Comparison of ENCODE assay signal across 30 cellular contexts in genomic region chr2:59961733-59962132, GRCh38.
"Had no signal": no experiment of that assay in that cellular context is flagged by ENCODE, and none has a peak within 500 bp of the region (broad histone marks: within the 10 kb centered on the region; RNA-seq: fewer than 3 reads in every experiment).

No MANE protein-coding gene starts in this region.

- H3K4me1 Mint-ChIP-seq: central memory CD8-positive, alpha-beta T cell; neural crest cell had no signal

- H3K9me3 ChIP-seq: colonic mucosa, gastrocnemius medialis, neutrophil, right atrium auricular region, testis, tibial artery, upper lobe of left lung, uterus had no signal

- H3K4me3 Mint-ChIP-seq: central memory CD8-positive, alpha-beta T cell; dendritic cell treated with granulocyte-macrophage colony-stimulating factor and Interleukin-4, amounts not matched to agents 40 ng/mL and 50 ng/mL, for 4 days; natural killer cell treated with Interleukin-12 subunit alpha and Interleukin-12 subunit beta and Interleukin-15 and Interleukin-18, amount 100 ng/mL, for 72 hours; neural crest cell; stimulated activated memory B cell treated with anti-CD40 and anti-IgM and Interleukin-4, amounts not matched to agents 10 μg/mL and 1 μg/mL and 100 μg/mL, for 72 hours had no signal

- DNase-seq: colonic mucosa; effector memory CD4-positive, alpha-beta T cell; foreskin fibroblast; gastrocnemius medialis; head of caudate nucleus; mammary epithelial cell; mesendoderm; stimulated activated CD4-positive, alpha-beta T cell treated with anti-CD3 and anti-CD28 coated beads, Interleukin-2, amount 100 ng/mL, for 24 hours; stimulated activated CD4-positive, alpha-beta T cell treated with anti-CD3 and anti-CD28 coated beads, Interleukin-4, amount 100 ng/mL, for 24 hours; stimulated activated naive CD8-positive, alpha-beta T cell treated with anti-CD3 and anti-CD28 coated beads, Interleukin-15, Interleukin-2, amounts not matched to agents 100 U/mL and 50 U/mL, for 24 hours; substantia nigra; testis; tibial artery; uterus had no signal

- ATAC-seq: esophagus mucosa; gastrocnemius medialis; left lobe of liver; natural killer cell treated with Interleukin-12 subunit alpha and Interleukin-12 subunit beta and Interleukin-15 and Interleukin-18, amount 100 ng/mL, for 72 hours; sciatic nerve; stimulated activated memory B cell treated with anti-CD40 and anti-IgM and Interleukin-4, amounts not matched to agents 10 μg/mL and 1 μg/mL and 100 μg/mL, for 72 hours; stimulated activated naive CD8-positive, alpha-beta T cell treated with anti-CD3 and anti-CD28 coated beads, Interleukin-15, Interleukin-2, amounts not matched to agents 100 U/mL and 50 U/mL, for 24 hours had no signal

- H3K27ac ChIP-seq: colonic mucosa, epithelial cell of prostate, gastrocnemius medialis, neutrophil, parathyroid adenoma, right atrium auricular region, testis, tibial artery, upper lobe of left lung, uterus had no signal

- H3K4me3 ChIP-seq: colonic mucosa, gastrocnemius medialis, right atrium auricular region, testis, tibial artery, upper lobe of left lung, uterus had no signal

- H2AFZ ChIP-seq: parathyroid adenoma had no signal

- H3K4me1 ChIP-seq: colonic mucosa, gastrocnemius medialis, parathyroid adenoma, right atrium auricular region, testis, tibial artery, uterus had no signal

- H3K27ac Mint-ChIP-seq: dendritic cell treated with granulocyte-macrophage colony-stimulating factor and Interleukin-4, amounts not matched to agents 40 ng/mL and 50 ng/mL, for 4 days; natural killer cell treated with Interleukin-12 subunit alpha and Interleukin-12 subunit beta and Interleukin-15 and Interleukin-18, amount 100 ng/mL, for 72 hours; progenitor cell of endocrine pancreas; stimulated activated memory B cell treated with anti-CD40 and anti-IgM and Interleukin-4, amounts not matched to agents 10 μg/mL and 1 μg/mL and 100 μg/mL, for 72 hours had no signal

- H3K9me3 Mint-ChIP-seq: central memory CD8-positive, alpha-beta T cell; dendritic cell treated with granulocyte-macrophage colony-stimulating factor and Interleukin-4, amounts not matched to agents 40 ng/mL and 50 ng/mL, for 4 days; natural killer cell treated with Interleukin-12 subunit alpha and Interleukin-12 subunit beta and Interleukin-15 and Interleukin-18, amount 100 ng/mL, for 72 hours; stimulated activated memory B cell treated with anti-CD40 and anti-IgM and Interleukin-4, amounts not matched to agents 10 μg/mL and 1 μg/mL and 100 μg/mL, for 72 hours had no signal

- H3K27me3 Mint-ChIP-seq: central memory CD8-positive, alpha-beta T cell; dendritic cell treated with granulocyte-macrophage colony-stimulating factor and Interleukin-4, amounts not matched to agents 40 ng/mL and 50 ng/mL, for 4 days; natural killer cell treated with Interleukin-12 subunit alpha and Interleukin-12 subunit beta and Interleukin-15 and Interleukin-18, amount 100 ng/mL, for 72 hours; progenitor cell of endocrine pancreas; stimulated activated memory B cell treated with anti-CD40 and anti-IgM and Interleukin-4, amounts not matched to agents 10 μg/mL and 1 μg/mL and 100 μg/mL, for 72 hours had no signal

- H3K36me3 Mint-ChIP-seq: natural killer cell treated with Interleukin-12 subunit alpha and Interleukin-12 subunit beta and Interleukin-15 and Interleukin-18, amount 100 ng/mL, for 72 hours; stimulated activated memory B cell treated with anti-CD40 and anti-IgM and Interleukin-4, amounts not matched to agents 10 μg/mL and 1 μg/mL and 100 μg/mL, for 72 hours had no signal

- H3K27me3 ChIP-seq: colonic mucosa, gastrocnemius medialis, neutrophil, right atrium auricular region, testis, tibial artery, upper lobe of left lung, uterus had no signal

- H3K79me2 ChIP-seq: parathyroid adenoma had no signal

- FAIRE-seq: endometrium, keratinocyte had no signal

- H3K9ac ChIP-seq: parathyroid adenoma had no signal

- H3K36me3 ChIP-seq: colonic mucosa, gastrocnemius medialis, neutrophil, right atrium auricular region, tibial artery, upper lobe of left lung, uterus had no signal
